In genomic region chr21:31372176-31372765, GRCh38 we compare ENCODE assay signal across 21 cellular contexts. TPM values are rescaled to one million over a fixed set of nuclear protein-coding genes. Genes with fewer than 3 reads are reported as not detected.
DNase-seq lines count a peak whose midpoint lies in the region; ATAC-seq, FAIRE-seq and TF ChIP-seq lines count a peak whose summit lies in the region.
"Had no signal": no experiment of that assay in that cellular context is flagged by ENCODE, and none has a peak within 500 bp of the region (broad histone marks: within the 10 kb centered on the region; RNA-seq: fewer than 3 reads in every experiment).

No MANE protein-coding gene starts in this region.

- 95 to 96% methylated on average over 4 of the region's 4 CpGs for WGBS in heart right ventricle, 2 donors
- WGBS in endodermal cell (ENCODE audit: insufficient coverage in 1 of 2, insufficient read length in 1 of 2), 2 experiments = 93 to 100% methylated on average over 3 to 4 of the region's 4 CpGs

- H3K4me3 ChIP-seq in left ventricle myocardium inferior = no peak overlapping the region
- H3K4me3 ChIP-seq in heart right ventricle = no peak overlapping the region
- no peak overlapping the region for H3K4me3 ChIP-seq in endodermal cell (ENCODE audit: low read length)
- H3K4me3 ChIP-seq: A549; BLaER1 treated with 17β-estradiol and CSF1 and Interleukin-3, amounts not matched to agents 10 nM and 100 nM had no signal

- no peak overlapping the region for H3K27ac Mint-ChIP-seq in endodermal cell
- H3K27ac Mint-ChIP-seq: CD8-positive, alpha-beta memory T cell; IgD-negative memory B cell had no signal

- H3K9me3 ChIP-seq in left ventricle myocardium inferior (replicated peaks) = no peaks in the 10 kb centered on the region
- no peaks in the 10 kb centered on the region for H3K9me3 ChIP-seq in heart right ventricle
- no peaks in the 10 kb centered on the region for H3K9me3 ChIP-seq in endodermal cell (ENCODE audit: control insufficient read depth, low read length)
- H3K9me3 ChIP-seq: A549, SK-N-SH had no signal

- intact Hi-C loops in left ventricle myocardium inferior (cut with micrococcal nuclease) (no loop called here), heart right ventricle (cut with DNase I) (no loop called here)

- H3K4me1 Mint-ChIP-seq in endodermal cell = peaks cover 4% of the 10 kb centered on the region
- H3K4me1 Mint-ChIP-seq: CD8-positive, alpha-beta memory T cell; IgD-negative memory B cell had no signal

- no peaks in the 10 kb centered on the region for H3K36me3 Mint-ChIP-seq in endodermal cell (ENCODE audit: low read depth)
- H3K36me3 Mint-ChIP-seq: IgD-negative memory B cell had no signal

- H3K4me1 ChIP-seq in left ventricle myocardium inferior (no peaks in the 10 kb centered on the region), heart right ventricle (peaks cover 0 to 2% (median 0%) of the 10 kb centered on the region in 9 donors), endodermal cell (ENCODE audit: control insufficient read depth, insufficient read depth, low read length) (no peaks in the 10 kb centered on the region)
- H3K4me1 ChIP-seq: A549; BLaER1 treated with 17β-estradiol and CSF1 and Interleukin-3, amounts not matched to agents 10 nM and 100 nM had no signal

- DNase-seq in left ventricle myocardium inferior (no peak), heart right ventricle (no peak), RWPE1 (ENCODE audit: low spot score) (peak; percentile 15), endodermal cell (peak; percentile 18), urothelium cell line (ENCODE audit: low spot score) (no peak)
- no peak for DNase-seq in activated CD4-positive, alpha-beta T cell treated with anti-CD3 and anti-CD28 coated beads, Interleukin-2, amount 50 U/mL, for 48 hours
- DNase-seq: CD8-positive, alpha-beta memory T cell; DND-41; GF-D8; NCI-H1105 treated with DMSO at 0.1 percent for 48 hours; NCI-H187; NCI-H446 treated with DMSO at 0.1 percent for 48 hours; Right ventricle myocardium superior; SK-N-SH had no signal

- H3K36me3 ChIP-seq in left ventricle myocardium inferior (no peaks in the 10 kb centered on the region), heart right ventricle (no peaks in the 10 kb centered on the region), endodermal cell (ENCODE audit: control insufficient read depth, insufficient read depth, low read length) (no peaks in the 10 kb centered on the region)

- peaks cover 10% of the 10 kb centered on the region for H3K27me3 ChIP-seq in left ventricle myocardium inferior (ENCODE audit: low read depth)
- peaks cover 0 to 10% (median 0%) of the 10 kb centered on the region in 7 donors for H3K27me3 ChIP-seq in heart right ventricle
- no peaks in the 10 kb centered on the region for H3K27me3 ChIP-seq in endodermal cell (ENCODE audit: control insufficient read depth, insufficient read depth, low read length, poor library complexity, severe bottlenecking)
- H3K27me3 ChIP-seq: BLaER1 treated with 17β-estradiol and CSF1 and Interleukin-3, amounts not matched to agents 10 nM and 100 nM had no signal

- no peak overlapping the region for H3K4me3 Mint-ChIP-seq in endodermal cell
- H3K4me3 Mint-ChIP-seq: CD8-positive, alpha-beta memory T cell; IgD-negative memory B cell had no signal

- no peak overlapping the region for H3K9ac ChIP-seq in endodermal cell (ENCODE audit: extremely low read depth, low read length, poor library complexity, severe bottlenecking)
- H3K9ac ChIP-seq: BLaER1 treated with 17β-estradiol and CSF1 and Interleukin-3, amounts not matched to agents 10 nM and 100 nM; SK-N-SH had no signal

- CTCF ChIA-PET in RWPE1 (lab: Yijun Ruan, JAX) = no interaction called here

- TF ChIP-seq CTCF in left ventricle myocardium inferior (IDR thresholded peaks at IDR 0.05; ENCODE audit: borderline replicate concordance) (no peak), heart right ventricle (IDR thresholded peaks at IDR 0.05) (no peak), RWPE1 (conservative IDR thresholded peaks at IDR 0.05; ENCODE audit: low read depth) (no peak), endodermal cell (conservative IDR thresholded peaks at IDR 0.05) (no peak)

- H3K27ac ChIP-seq in left ventricle myocardium inferior (replicated peaks) = peak overlapping the region; percentile 77
- peak overlapping the region in 2 of 10 donors; percentile 22 to 38 for H3K27ac ChIP-seq in heart right ventricle
- H3K27ac ChIP-seq in RWPE1 = no peak overlapping the region
- H3K27ac ChIP-seq in endodermal cell (ENCODE audit: low read depth, low read length) = no peak overlapping the region
- H3K27ac ChIP-seq: A549; BLaER1 treated with 17β-estradiol and CSF1 and Interleukin-3, amounts not matched to agents 10 nM and 100 nM had no signal

- peak; percentile 58 for FAIRE-seq in urothelium cell line (lab: Jason Lieb, UNC)
- FAIRE-seq: A549, H54 had no signal

- ATAC-seq in heart right ventricle (no peak), HG03432 (IDR thresholded peaks at IDR 0.05; ENCODE audit: unreplicated experiment) (no peak), HG02588 (IDR thresholded peaks at IDR 0.05; ENCODE audit: unreplicated experiment) (no peak)
- ATAC-seq: A549 had no signal

- POLR2A ChIA-PET in RWPE1 (lab: Yijun Ruan, JAX; ENCODE audit: low non-redundant PET) = interaction anchor here (0.7 kb wide), 1 partner anchor 126 kb away, joined by 5 read pairs; no protein-coding TSS in a partner anchor

- H3K27me3 Mint-ChIP-seq in endodermal cell (ENCODE audit: insufficient read depth) = no peaks in the 10 kb centered on the region
- H3K27me3 Mint-ChIP-seq: CD8-positive, alpha-beta memory T cell; IgD-negative memory B cell had no signal

- H3K9me3 Mint-ChIP-seq in endodermal cell = no peaks in the 10 kb centered on the region

RNA-seq across cellular contexts. Expression of gene TIAM1, which starts 28.2 kb away (rescaled TPM):
- total RNA-seq in left ventricle myocardium inferior (1.8 TPM), heart right ventricle (1 to 10 TPM; 1.5 to 4.5 (median 2.1) TPM), endodermal cell (10 to 100 TPM; 29.4 to 33.3 TPM)
- 1 to 10 TPM in 1 of 2 donors, under 1 TPM in 1; 0.97 to 1.6 TPM for polyA plus RNA-seq in heart right ventricle
- 23.9 TPM for polyA plus RNA-seq in endodermal cell (2013, experiment 1 of 2)
- 24.3 TPM for polyA plus RNA-seq in endodermal cell (2013, experiment 2 of 2)
- total RNA-seq: HT-29 had no signal

Comparison
In these comparisons a context has a peak if more than half of its experiments do, and no peak if none do; other contexts are left out.
1. DNase-seq: peak in RWPE1 (single experiment) and endodermal cell (single experiment); none in left ventricle myocardium inferior (single experiment), heart right ventricle (0 of 2), urothelium cell line (single experiment) and activated CD4-positive, alpha-beta T cell treated with anti-CD3 and anti-CD28 coated beads, Interleukin-2, amount 50 U/mL, for 48 hours (0 of 2).
2. RNA of gene TIAM1, which starts 28.2 kb away (total RNA-seq): 29.4 to 33.3 TPM in endodermal cell; 1.5 to 4.5 TPM in heart right ventricle and 1.8 TPM in left ventricle myocardium inferior (single experiment); every median in the first group is over 4 times any median in the second.